ENCODE assay signal across 17 cellular contexts in genomic region chr15:70575251-70576227, GRCh38.
A peak's percentile ranks its signal among the peaks of the same experiment; 100 is the strongest.
DNase-seq lines count a peak whose midpoint lies in the region; ATAC-seq and TF ChIP-seq lines count a peak whose summit lies in the region.
"Had no signal": no experiment of that assay in that cellular context is flagged by ENCODE, and none has a peak within 500 bp of the region (broad histone marks: within the 10 kb centered on the region; RNA-seq: fewer than 3 reads in every experiment).

No MANE protein-coding gene starts in this region.

- ATAC-seq in HG03432 (IDR thresholded peaks at IDR 0.05; ENCODE audit: unreplicated experiment) = no peak
- ATAC-seq: activated T-cell treated with anti-CD3 and anti-CD28 coated beads, Interleukin-2, amount 50 U/mL, for 4 hours; gastroesophageal sphincter; left lung; stimulated activated naive CD8-positive, alpha-beta T cell treated with anti-CD3 and anti-CD28 coated beads, Interleukin-15, Interleukin-2, amounts not matched to agents 100 U/mL and 50 U/mL, for 24 hours; T-cell had no signal

- no peaks in the 10 kb centered on the region for H3K36me3 Mint-ChIP-seq in Caco-2 (ENCODE audit: insufficient read depth, unreplicated experiment)
- H3K36me3 Mint-ChIP-seq in neural crest cell (ENCODE audit: low read depth) = no peaks in the 10 kb centered on the region
- H3K36me3 Mint-ChIP-seq: T-cell had no signal

- H3K4me3 Mint-ChIP-seq in Caco-2 (ENCODE audit: unreplicated experiment) (peak overlapping the region; percentile 53), neural crest cell (no peak overlapping the region)
- H3K4me3 Mint-ChIP-seq: activated naive CD4-positive, alpha-beta T cell treated with anti-CD3 and anti-CD28 coated beads, Interleukin-2, amount 50 U/mL, for 24 hours; activated T-cell treated with anti-CD3 and anti-CD28 coated beads, Interleukin-2, amount 50 U/mL, for 4 hours; T-cell had no signal

- no peaks in the 10 kb centered on the region for H4K20me1 ChIP-seq in Loucy (ENCODE audit: insufficient read depth, low read length, poor library complexity, severe bottlenecking)

- H3K27me3 ChIP-seq in Caco-2 (replicated peaks; ENCODE audit: control insufficient read depth, insufficient read depth, low read length) (no peaks in the 10 kb centered on the region), Loucy (ENCODE audit: insufficient read depth, low read length, poor library complexity, severe bottlenecking) (no peaks in the 10 kb centered on the region)
- H3K27me3 ChIP-seq: gastroesophageal sphincter had no signal

- intact Hi-C loops in Caco-2 (cut with micrococcal nuclease; ENCODE audit: unreplicated experiment) = loop anchor here (5.0 kb wide), 1 partner anchor 68 kb away; no protein-coding TSS in a partner anchor

- H3K9ac ChIP-seq in Loucy (ENCODE audit: low read depth, low read length, poor library complexity, severe bottlenecking) = peak overlapping the region; percentile 57

- H3K27ac ChIP-seq in coronary artery = no peak overlapping the region
- H3K27ac ChIP-seq: gastroesophageal sphincter, left lung had no signal

- peak overlapping the region; percentile 53 for H2AFZ ChIP-seq in Loucy (ENCODE audit: low read length)

- POLR2A ChIA-PET in Caco-2 (lab: Charles Lee) = no interaction called here

- H3K4me2 ChIP-seq in Loucy (ENCODE audit: low read depth, low read length, poor library complexity, severe bottlenecking) = peak overlapping the region; percentile 58

- no TSS peak for BruUV-seq in Caco-2 (replicated peaks; lab: Mats Ljungman, UMichigan)

- peaks cover 11% of the 10 kb centered on the region; the same call in 1 of the 2 replicates for H3K4me1 ChIP-seq in Caco-2
- peaks cover 34% of the 10 kb centered on the region for H3K4me1 ChIP-seq in Loucy (ENCODE audit: insufficient read depth, low read length, poor library complexity, severe bottlenecking)
- H3K4me1 ChIP-seq: gastroesophageal sphincter had no signal

- H3K36me3 ChIP-seq in Caco-2 (ENCODE audit: control insufficient read depth, insufficient read depth, low read length) = no peaks in the 10 kb centered on the region
- H3K36me3 ChIP-seq in Loucy (ENCODE audit: insufficient read depth, low read length) = no peaks in the 10 kb centered on the region
- H3K36me3 ChIP-seq: gastroesophageal sphincter, left lung had no signal

- CTCF ChIA-PET in Caco-2 (lab: Charles Lee) = interaction anchor here (0.6 to 1.9 kb wide), 3 partner anchors 10 to 144 kb away, joined by 3 to 5 read pairs (median 5); no protein-coding TSS in a partner anchor

- peak overlapping the region; percentile 71 for H3K27ac Mint-ChIP-seq in Caco-2 (ENCODE audit: unreplicated experiment)
- peak overlapping the region; percentile 10 for H3K27ac Mint-ChIP-seq in neural crest cell (ENCODE audit: unreplicated experiment)
- H3K27ac Mint-ChIP-seq: activated naive CD4-positive, alpha-beta T cell treated with anti-CD3 and anti-CD28 coated beads, Interleukin-2, amount 50 U/mL, for 24 hours; T-cell had no signal

- no peaks in the 10 kb centered on the region for H3K9me2 ChIP-seq in Loucy (replicated peaks; ENCODE audit: low read depth, low read length)

- H3K79me2 ChIP-seq in Loucy (ENCODE audit: insufficient read depth, low read length) = no peaks in the 10 kb centered on the region

- H3K9me3 ChIP-seq in Caco-2 = peaks cover 4% of the 10 kb centered on the region; the same call in 1 of the 2 replicates
- peaks cover 4% of the 10 kb centered on the region; the same call in 1 of the 2 replicates for H3K9me3 ChIP-seq in Loucy (ENCODE audit: insufficient read depth, low read depth, low read length)
- H3K9me3 ChIP-seq: gastroesophageal sphincter, left lung had no signal

- TF ChIP-seq CTCF in Caco-2 (IDR thresholded peaks at IDR 0.05; ENCODE audit: insufficient read depth in 1 of 2, low read depth in 1 of 2, low read length in 1 of 2, severe bottlenecking in 1 of 2, unreplicated experiment in 1 of 2) (no peak), Loucy (conservative IDR thresholded peaks at IDR 0.05; ENCODE audit: low read length) (no peak), coronary artery (IDR thresholded peaks at IDR 0.05) (no peak), neural crest cell (conservative IDR thresholded peaks at IDR 0.05) (no peak)

- H3K9me3 Mint-ChIP-seq in Caco-2 (ENCODE audit: unreplicated experiment) (peaks cover 29% of the 10 kb centered on the region), neural crest cell (peaks cover 3% of the 10 kb centered on the region)
- H3K9me3 Mint-ChIP-seq: activated naive CD4-positive, alpha-beta T cell treated with anti-CD3 and anti-CD28 coated beads, Interleukin-2, amount 50 U/mL, for 24 hours; activated T-cell treated with anti-CD3 and anti-CD28 coated beads, Interleukin-2, amount 50 U/mL, for 4 hours had no signal

- peaks cover 3% of the 10 kb centered on the region; the same call in 1 of the 2 replicates for H3F3A ChIP-seq in Loucy (ENCODE audit: low read depth)

- H3K4me1 Mint-ChIP-seq in Caco-2 (ENCODE audit: low read depth, unreplicated experiment) = peaks cover 22% of the 10 kb centered on the region
- H3K4me1 Mint-ChIP-seq in neural crest cell = peaks cover 7% of the 10 kb centered on the region

- no peaks in the 10 kb centered on the region for H3K27me3 Mint-ChIP-seq in Caco-2 (ENCODE audit: insufficient read depth, unreplicated experiment)
- H3K27me3 Mint-ChIP-seq in neural crest cell (ENCODE audit: low read depth) = no peaks in the 10 kb centered on the region
- H3K27me3 Mint-ChIP-seq: activated naive CD4-positive, alpha-beta T cell treated with anti-CD3 and anti-CD28 coated beads, Interleukin-2, amount 50 U/mL, for 24 hours; T-cell had no signal

- H3K4me3 ChIP-seq in Caco-2 (ENCODE audit: low read depth, low read length) (no peak overlapping the region), Loucy (ENCODE audit: low read length, poor library complexity, severe bottlenecking) (peak overlapping the region; percentile 53), coronary artery (no peak overlapping the region)
- H3K4me3 ChIP-seq: gastroesophageal sphincter, left lung had no signal

- DNase-seq in Caco-2 (no peak), coronary artery (ENCODE audit: low spot score) (peak; percentile 11), neural crest cell (ENCODE audit: low read depth, low spot score) (no peak), SW480 (ENCODE audit: low spot score) (no peak), Kasumi-1 (lab: John Stamatoyannopoulos, UW) (no peak), DMS153 (lab: John Stamatoyannopoulos, UW) (no peak)
- DNase-seq: activated CD4-positive, alpha-beta T cell treated with anti-CD3 and anti-CD28 coated beads, Interleukin-2, amount 50 U/mL, for 4 hours; activated T-cell treated with anti-CD3 and anti-CD28 coated beads, Interleukin-2, amount 50 U/mL, for 4 hours; left lung; NCI-H1436 treated with DMSO at 0.1 percent for 48 hours; NCI-H446; stimulated activated naive CD8-positive, alpha-beta T cell treated with anti-CD3 and anti-CD28 coated beads, Interleukin-15, Interleukin-2, amounts not matched to agents 100 U/mL and 50 U/mL, for 24 hours; T-cell had no signal
